ENCODE assay signal across 19 cellular contexts in genomic region chr16:83441523-83441922, GRCh38.
DNase-seq lines count a peak whose midpoint lies in the region; ATAC-seq, FAIRE-seq and TF ChIP-seq lines count a peak whose summit lies in the region.
"Had no signal": no experiment of that assay in that cellular context is flagged by ENCODE, and none has a peak within 500 bp of the region (broad histone marks: within the 10 kb centered on the region; RNA-seq: fewer than 3 reads in every experiment).

No MANE protein-coding gene starts in this region.

- H3K36me3 ChIP-seq in adipocyte (ENCODE audit: control insufficient read depth, insufficient read depth, low read length, severe bottlenecking): no peaks in the 10 kb centered on the region
- H3K36me3 ChIP-seq in small intestine (ENCODE audit: control insufficient read depth in 2 of 2, insufficient read depth in 2 of 2, low read length in 2 of 2): no peaks in the 10 kb centered on the region
- H3K36me3 ChIP-seq: spleen had no signal

- no peak overlapping the region for H3K4me3 ChIP-seq in AG10803 (ENCODE audit: low read length)
- H3K4me3 ChIP-seq in adipocyte (ENCODE audit: low read length): no peak overlapping the region
- no peak overlapping the region for H3K4me3 ChIP-seq in small intestine (ENCODE audit: low read depth in 1 of 2, low read length in 2 of 2)
- H3K4me3 ChIP-seq: GM23338, spleen, testis had no signal

- DNase-seq in AG10803 (ENCODE audit: low read depth) (peak; percentile 15), GM04503 (ENCODE audit: low read depth) (peak; percentile 7), adipocyte (ENCODE audit: low read depth) (peak; percentile 4), inferior parietal cortex (ENCODE audit: extremely low spot score) (peak; percentile 22), HCEC 1CT (no peak), small intestine (no peak)
- DNase-seq: activated naive CD8-positive, alpha-beta T cell treated with anti-CD3 and anti-CD28 coated beads, Interleukin-2, amount 50 U/mL, for 24 hours; Caco-2; left ventricle myocardium superior; NCI-H1092 treated with DMSO at 0.1 percent for 48 hours; NK-92 treated with Interleukin-12 subunit alpha and Interleukin-12 subunit beta, amount 100 ng/mL, for 24 hours; spleen; testis had no signal

- H3K27me3 ChIP-seq in adipocyte (replicated peaks; ENCODE audit: control insufficient read depth, insufficient read depth, low read length) (no peaks in the 10 kb centered on the region), small intestine (ENCODE audit: control insufficient read depth in 2 of 2, insufficient read depth in 2 of 2, low read length in 2 of 2) (peaks cover 0 to 2% of the 10 kb centered on the region in 2 donors)
- H3K27me3 ChIP-seq: testis had no signal

- peak; percentile 12; the same call in 1 of the 2 replicates for TF ChIP-seq CTCF in AG10803 (conservative IDR thresholded peaks at IDR 0.05; ENCODE audit: low read length)

- no peak for FAIRE-seq in small intestine (lab: Jason Lieb, UNC)
- FAIRE-seq: endometrium had no signal

- H3K27ac ChIP-seq in small intestine (ENCODE audit: low read depth in 1 of 2, low read length in 1 of 2): no peak overlapping the region
- H3K27ac ChIP-seq: RWPE1, spleen, testis had no signal

- H3K9ac ChIP-seq in adipocyte (ENCODE audit: low read length): no peak overlapping the region

- H3K9me3 ChIP-seq in adipocyte (ENCODE audit: control insufficient read depth, low read length): no peaks in the 10 kb centered on the region
- no peaks in the 10 kb centered on the region for H3K9me3 ChIP-seq in small intestine (ENCODE audit: control insufficient read depth, low read depth)
- H3K9me3 ChIP-seq: Caco-2, spleen, testis had no signal

- ATAC-seq in HG02763 (IDR thresholded peaks at IDR 0.05; ENCODE audit: unreplicated experiment): no peak
- ATAC-seq in GM19351 (IDR thresholded peaks at IDR 0.05; ENCODE audit: unreplicated experiment): no peak
- ATAC-seq: activated naive CD8-positive, alpha-beta T cell treated with anti-CD3 and anti-CD28 coated beads, Interleukin-2, amount 50 U/mL, for 24 hours; activated T-helper 17 cell treated with anti-CD3 and anti-CD28 coated beads, Interleukin-2, amount 50 U/mL, for 72 hours; GM23338; left ventricle myocardium superior had no signal

- WGBS in small intestine, 3 donors: 20 to 40% (median 21%) methylated on average over 4 of the region's 4 CpGs

- H3K4me1 ChIP-seq in adipocyte (ENCODE audit: control insufficient read depth, insufficient read depth, low read length) (no peaks in the 10 kb centered on the region), small intestine (ENCODE audit: control insufficient read depth in 2 of 2, insufficient read depth in 1 of 2, low read depth in 1 of 2, low read length in 1 of 2) (no peaks in the 10 kb centered on the region)
- H3K4me1 ChIP-seq: Caco-2, spleen, testis had no signal

Comparison
In these comparisons a context has a peak if more than half of its experiments do, and no peak if none do; other contexts are left out.
1. DNase-seq: peak in AG10803 (single experiment), GM04503 (single experiment), adipocyte (single experiment) and inferior parietal cortex (single experiment); none in HCEC 1CT (single experiment) and small intestine (single experiment).